ENCODE assay signal across 8 cellular contexts in the genomic region with DNA sequence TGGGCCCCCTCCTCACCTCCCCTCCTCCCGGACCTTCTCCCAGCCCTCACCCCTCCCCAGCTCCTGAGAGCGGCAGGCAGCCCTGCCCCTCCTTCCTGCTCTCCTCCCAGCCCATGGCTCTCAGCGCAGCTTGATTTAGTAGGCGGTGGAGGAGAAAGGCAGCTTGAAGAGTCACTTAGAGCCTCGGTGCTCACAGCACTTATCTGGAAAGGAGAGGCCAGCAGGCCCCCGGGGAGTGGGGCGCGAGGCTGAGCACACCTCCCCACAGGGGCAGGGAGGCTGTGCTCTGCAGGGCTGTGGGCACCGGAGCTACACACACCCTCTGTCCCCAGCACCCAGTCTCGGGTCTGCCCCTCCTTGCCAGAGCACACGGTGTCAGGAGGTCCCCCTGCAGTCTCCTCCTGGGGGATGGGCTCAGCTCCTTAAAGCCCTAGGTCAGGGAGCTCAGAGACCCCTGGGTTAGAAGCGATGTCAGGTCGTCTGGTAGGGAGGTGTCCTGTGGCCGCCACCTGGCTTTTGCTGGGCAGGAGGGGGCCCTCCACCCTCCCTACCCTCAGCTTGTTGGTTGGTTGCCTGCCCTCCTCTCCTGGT.
A peak's percentile ranks its signal among the peaks of the same experiment; 100 is the strongest.
DNase-seq lines count a peak whose midpoint lies in the region; ATAC-seq, FAIRE-seq and TF ChIP-seq lines count a peak whose summit lies in the region.

No MANE protein-coding gene starts in this region.

- intact Hi-C loops in endothelial cell of umbilical vein (cut with micrococcal nuclease): no loop called here

- H3K9me3 ChIP-seq in endothelial cell of umbilical vein (replicated peaks; ENCODE audit: control insufficient read depth, insufficient read depth, low read length): no peaks in the 10 kb centered on the region

- no peak overlapping the region for H3K4me2 ChIP-seq in endothelial cell of umbilical vein (ENCODE audit: insufficient read depth, low read length)

- no peaks in the 10 kb centered on the region for H3K36me3 ChIP-seq in endothelial cell of umbilical vein (ENCODE audit: control insufficient read depth in 2 of 2, extremely low read depth in 1 of 2, insufficient read depth in 2 of 2, low read length in 2 of 2)

- no peaks in the 10 kb centered on the region for H3K9me1 ChIP-seq in endothelial cell of umbilical vein (replicated peaks; ENCODE audit: control insufficient read depth, extremely low read depth, insufficient read depth, low read length)

- FAIRE-seq in endothelial cell of umbilical vein (lab: Jason Lieb, UNC): no peak
- FAIRE-seq in D721Med (lab: Jason Lieb, UNC): no peak

- no peak overlapping the region for H3K27ac ChIP-seq in endothelial cell of umbilical vein (ENCODE audit: insufficient read depth, low read depth, low read length)

- peaks cover 20 to 24% of the 10 kb centered on the region in 2 experiments for H3K27me3 ChIP-seq in endothelial cell of umbilical vein (ENCODE audit: control insufficient read depth in 2 of 2, insufficient read depth in 2 of 2, low read length in 2 of 2)

- no peaks in the 10 kb centered on the region for H3K79me2 ChIP-seq in endothelial cell of umbilical vein (ENCODE audit: control insufficient read depth, insufficient read depth, low read length)

- no peak for TF ChIP-seq POLR2A in endothelial cell of umbilical vein (IDR thresholded peaks at IDR 0.05; ENCODE audit: low read depth, low read length)

- H4K20me1 ChIP-seq in endothelial cell of umbilical vein (replicated peaks; ENCODE audit: control insufficient read depth, extremely low read depth, insufficient read depth, low read length): no peaks in the 10 kb centered on the region

- H3K4me3 ChIP-seq in endothelial cell of umbilical vein (replicated peaks in 1 of 3; ENCODE audit: insufficient read depth in 1 of 3, low read depth in 1 of 3, low read length in 3 of 3): no peak overlapping the region

- CTCF ChIA-PET in endothelial cell of umbilical vein (lab: Charles Lee): interaction anchor here (1.1 to 1.5 kb wide), 3 partner anchors 10 to 347 kb away, joined by 3 to 4 read pairs (median 4); no protein-coding TSS in a partner anchor

- DNase-seq in NCI-H146 (lab: John Stamatoyannopoulos, UW) (peak; percentile 59), NCI-H146 treated with DMSO at 0.1 percent for 48 hours (lab: John Stamatoyannopoulos, UW; ENCODE audit: unreplicated experiment) (no peak), NCI-H510A (lab: John Stamatoyannopoulos, UW) (peak; percentile 73), endothelial cell of umbilical vein (ENCODE audit: low read depth, low spot score) (no peak), omental fat pad (ENCODE audit: low spot score) (no peak), D721Med (ENCODE audit: insufficient read length, low spot score) (no peak)
- DNase-seq in activated CD8-positive, alpha-beta memory T cell treated with anti-CD3 and anti-CD28 coated beads for 24 hours: no peak

- POLR2A ChIA-PET in endothelial cell of umbilical vein (lab: Charles Lee): no interaction called here

- ATAC-seq in omental fat pad (ENCODE audit: low FRiP score) (peak; percentile 10), HG03565 (IDR thresholded peaks at IDR 0.05; ENCODE audit: unreplicated experiment) (no peak)

- no peaks in the 10 kb centered on the region for H3K4me1 ChIP-seq in endothelial cell of umbilical vein (ENCODE audit: control insufficient read depth, extremely low read depth, insufficient read depth, low read length)

- H2AFZ ChIP-seq in endothelial cell of umbilical vein (ENCODE audit: low read depth, low read length): no peak overlapping the region

- no TSS peak for BruUV-seq in endothelial cell of umbilical vein (replicated peaks; lab: Mats Ljungman, UMichigan)

- dilution Hi-C loops in endothelial cell of umbilical vein (cut with MboI; ENCODE audit: extremely low pct_ligation_motif_present, low sequenced_read_pairs): no loop called here

- TF ChIP-seq CTCF in endothelial cell of umbilical vein (IDR thresholded peaks at IDR 0.05; ENCODE audit: extremely low read depth in 1 of 2, insufficient read depth in 1 of 2, low read depth in 1 of 2, low read length in 2 of 2) (no peak), omental fat pad (IDR thresholded peaks at IDR 0.05) (no peak), D721Med (IDR thresholded peaks at IDR 0.05; ENCODE audit: insufficient read depth, missing control alignments) (no peak)

- H3K9ac ChIP-seq in endothelial cell of umbilical vein (replicated peaks; ENCODE audit: extremely low read depth, insufficient read depth, low read length): no peak overlapping the region

TF ChIP-seq in endothelial cell of umbilical vein, 7 proteins besides CTCF, POLR2A, EP300 and RAD21:
- TF ChIP-seq GATA2 (IDR thresholded peaks at IDR 0.05; ENCODE audit: insufficient read depth, insufficient read length, low read depth, low read length) (no peak), FOS (IDR thresholded peaks at IDR 0.05; ENCODE audit: borderline replicate concordance, insufficient read depth, low read length) (no peak), EZH2 (IDR thresholded peaks at IDR 0.05; ENCODE audit: borderline replicate concordance, low read depth, low read length, severe bottlenecking) (peak; percentile 65)

Comparison
In these comparisons a context has a peak if more than half of its experiments do, and no peak if none do; other contexts are left out.
1. DNase-seq: peak in NCI-H146 (single experiment) and NCI-H510A (single experiment); none in NCI-H146 treated with DMSO at 0.1 percent for 48 hours (single experiment), endothelial cell of umbilical vein (single experiment), omental fat pad (single experiment), D721Med (single experiment) and activated CD8-positive, alpha-beta memory T cell treated with anti-CD3 and anti-CD28 coated beads for 24 hours (single experiment).